19 cellular contexts compared by ENCODE assay signal in the genomic region with DNA sequence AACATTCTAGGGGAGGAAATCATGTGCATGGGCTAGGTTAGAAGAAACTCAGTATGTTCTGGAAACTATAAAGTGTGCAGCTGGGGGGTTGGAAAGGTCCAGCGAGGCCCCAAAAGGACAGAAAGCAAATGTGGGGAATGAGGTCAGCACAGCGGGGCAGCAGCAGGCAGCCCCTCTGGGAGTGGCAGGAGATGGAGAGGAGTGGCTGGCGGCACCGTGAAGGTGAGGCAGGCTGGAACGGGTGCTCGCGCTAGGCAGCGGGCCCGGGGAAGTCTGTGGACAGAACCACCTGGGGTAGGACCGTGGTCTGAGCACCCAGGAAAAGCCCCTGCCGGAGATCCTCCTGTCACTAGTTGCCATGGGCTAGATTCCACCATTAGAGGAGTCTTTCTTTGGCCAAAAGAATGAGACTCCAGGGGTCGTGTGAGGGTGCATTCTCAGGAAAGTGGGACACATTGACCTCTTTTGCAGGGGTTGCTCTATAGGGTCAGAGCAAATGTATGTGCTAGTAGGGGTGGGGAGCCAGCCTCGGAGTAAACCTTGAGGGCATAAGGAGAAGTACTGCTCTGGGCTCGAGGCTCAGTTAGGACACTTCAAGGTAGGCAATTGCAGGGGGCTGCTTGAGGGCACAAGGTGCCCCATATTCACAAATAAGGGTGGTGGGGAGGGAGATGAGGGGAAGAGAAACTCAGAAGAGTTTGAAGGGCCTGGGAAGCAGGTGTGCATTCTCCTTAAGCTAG.
DNase-seq lines count a peak whose midpoint lies in the region; ATAC-seq, FAIRE-seq and TF ChIP-seq lines count a peak whose summit lies in the region.
"Had no signal": no experiment of that assay in that cellular context is flagged by ENCODE, and none has a peak within 500 bp of the region (broad histone marks: within the 10 kb centered on the region; RNA-seq: fewer than 3 reads in every experiment).

No MANE protein-coding gene starts in this region.

- H3K4me3 Mint-ChIP-seq in astrocyte (ENCODE audit: unreplicated experiment) = no peak overlapping the region
- H3K4me3 Mint-ChIP-seq: activated CD4-positive, alpha-beta T cell treated with anti-CD3 and anti-CD28 coated beads, Interleukin-2, amount 10 ng/mL, durations not matched to agents 7 days and 5 days; brain; endodermal cell had no signal

- no peaks in the 10 kb centered on the region for H3K9me3 Mint-ChIP-seq in activated naive CD4-positive, alpha-beta T cell treated with anti-CD3 and anti-CD28 coated beads, Interleukin-2, amount 50 U/mL, for 72 hours
- no peaks in the 10 kb centered on the region for H3K9me3 Mint-ChIP-seq in astrocyte (ENCODE audit: unreplicated experiment)
- H3K9me3 Mint-ChIP-seq: activated CD4-positive, alpha-beta T cell treated with anti-CD3 and anti-CD28 coated beads, Interleukin-2, amount 10 ng/mL, durations not matched to agents 7 days and 5 days; brain; endodermal cell had no signal

- H3K27ac ChIP-seq in astrocyte (ENCODE audit: low read depth, low read length) = no peak overlapping the region
- no peak overlapping the region for H3K27ac ChIP-seq in mesenchymal stem cell (ENCODE audit: low read length, poor library complexity, severe bottlenecking)
- peak overlapping the region; percentile 63 for H3K27ac ChIP-seq in upper lobe of right lung
- H3K27ac ChIP-seq: neutrophil, Peyer's patch, SJSA1, uterus had no signal

- H3K4ac ChIP-seq in mesenchymal stem cell (ENCODE audit: low read depth in 1 of 2, low read length in 2 of 2) = no peak overlapping the region

- peaks cover 12% of the 10 kb centered on the region for H3K27me3 Mint-ChIP-seq in astrocyte (ENCODE audit: low read depth, unreplicated experiment)
- H3K27me3 Mint-ChIP-seq: activated CD4-positive, alpha-beta T cell treated with anti-CD3 and anti-CD28 coated beads, Interleukin-2, amount 10 ng/mL, durations not matched to agents 7 days and 5 days had no signal

- H3K36me3 ChIP-seq in astrocyte (ENCODE audit: insufficient read depth, low read length) = no peaks in the 10 kb centered on the region
- H3K36me3 ChIP-seq in mesenchymal stem cell (ENCODE audit: control insufficient read depth in 1 of 2, insufficient read depth in 2 of 2, low read depth in 1 of 2, low read length in 2 of 2) = peaks cover 0 to 41% of the 10 kb centered on the region in 2 experiments
- peaks cover 19% of the 10 kb centered on the region for H3K36me3 ChIP-seq in upper lobe of right lung
- H3K36me3 ChIP-seq: neutrophil, uterus had no signal

- no peaks in the 10 kb centered on the region for H4K20me1 ChIP-seq in astrocyte (ENCODE audit: insufficient read depth, low read length)

- H3K79me1 ChIP-seq in mesenchymal stem cell (replicated peaks; ENCODE audit: low read length, poor library complexity, severe bottlenecking) = no peaks in the 10 kb centered on the region

- no peak for DNase-seq in activated naive CD4-positive, alpha-beta T cell treated with anti-CD3 and anti-CD28 coated beads, Interleukin-2, amount 50 U/mL, for 72 hours (ENCODE audit: low spot score in 2 of 2)
- DNase-seq in activated naive CD4-positive, alpha-beta T cell treated with Interleukin-2 at 50 U/mL for 16 hours = no peak
- peak; percentile 4 for DNase-seq in astrocyte (ENCODE audit: low read depth)
- DNase-seq in mesenchymal stem cell = peak; percentile 37
- DNase-seq in upper lobe of right lung = no peak
- DNase-seq in UCSD-AML1 (lab: John Stamatoyannopoulos, UW; ENCODE audit: unreplicated experiment) = no peak
- DNase-seq in NCI-H748 (lab: John Stamatoyannopoulos, UW; ENCODE audit: unreplicated experiment) = no peak
- DNase-seq in G401 (ENCODE audit: low spot score) = no peak
- DNase-seq: activated CD4-positive, alpha-beta T cell treated with anti-CD3 and anti-CD28 coated beads, Interleukin-2, amount 10 ng/mL, durations not matched to agents 7 days and 5 days; C1 segment of cervical spinal cord; endodermal cell; NCI-H1092 treated with DMSO at 0.1 percent for 48 hours; Peyer's patch; stimulated activated CD4-positive, alpha-beta T cell treated with anti-CD3 and anti-CD28 coated beads, Interleukin-4, amount 100 ng/mL, for 24 hours; uterus had no signal

- H3K4me3 ChIP-seq in astrocyte (ENCODE audit: insufficient read depth, low read depth, low read length) = no peak overlapping the region
- H3K4me3 ChIP-seq in mesenchymal stem cell (ENCODE audit: insufficient read depth in 1 of 2, low read depth in 1 of 2, low read length in 2 of 2) = peak overlapping the region in 1 of 2 experiments; percentile 20
- H3K4me3 ChIP-seq in upper lobe of right lung = no peak overlapping the region
- H3K4me3 ChIP-seq: Peyer's patch, SJSA1, uterus had no signal

- H2AFZ ChIP-seq in astrocyte (ENCODE audit: low read depth, low read length) = no peak overlapping the region
- H2AFZ ChIP-seq in mesenchymal stem cell (ENCODE audit: low read depth, low read length) = no peak overlapping the region

- H2BK12ac ChIP-seq in mesenchymal stem cell (ENCODE audit: low read length in 2 of 2) = no peak overlapping the region

- no peak for ATAC-seq in activated naive CD4-positive, alpha-beta T cell treated with anti-CD3 and anti-CD28 coated beads, Interleukin-2, amount 50 U/mL, for 72 hours
- peak; percentile 25 for ATAC-seq in upper lobe of right lung

- in situ Hi-C loops in G401 (cut with HindIII; ENCODE audit: low sequenced_read_pairs) = no loop called here

- H3K4me2 ChIP-seq in astrocyte (ENCODE audit: low read length) = no peak overlapping the region
- no peak overlapping the region for H3K4me2 ChIP-seq in mesenchymal stem cell (ENCODE audit: low read length, poor library complexity, severe bottlenecking)

- H4K8ac ChIP-seq in mesenchymal stem cell (ENCODE audit: low read length) = peak overlapping the region; percentile 69

- peak overlapping the region in 1 of 2 experiments; percentile 73 for H3K18ac ChIP-seq in mesenchymal stem cell (ENCODE audit: low read depth in 1 of 2, low read length in 2 of 2)

- H2BK15ac ChIP-seq in mesenchymal stem cell (ENCODE audit: low read depth, poor library complexity, severe bottlenecking) = no peak overlapping the region

- intact Hi-C loops in upper lobe of right lung (cut with DNase I) = no loop called here

- no peak overlapping the region for H3K9ac ChIP-seq in astrocyte (ENCODE audit: low read length)
- H3K9ac ChIP-seq in mesenchymal stem cell (ENCODE audit: low read length) = no peak overlapping the region

- H3K23ac ChIP-seq in mesenchymal stem cell (ENCODE audit: low read length in 2 of 2) = no peak overlapping the region

- peak overlapping the region in 1 of 2 experiments; percentile 15 for H3K14ac ChIP-seq in mesenchymal stem cell (ENCODE audit: low read length in 2 of 2)

- H2BK5ac ChIP-seq in mesenchymal stem cell (ENCODE audit: low read depth, low read length, poor library complexity, severe bottlenecking) = no peak overlapping the region

- no peak overlapping the region for H4K91ac ChIP-seq in mesenchymal stem cell (ENCODE audit: low read length)

- peak overlapping the region; percentile 3 to 16 for H3K27ac Mint-ChIP-seq in activated naive CD4-positive, alpha-beta T cell treated with anti-CD3 and anti-CD28 coated beads, Interleukin-2, amount 50 U/mL, for 72 hours
- H3K27ac Mint-ChIP-seq in astrocyte (ENCODE audit: unreplicated experiment) = no peak overlapping the region
- H3K27ac Mint-ChIP-seq: activated CD4-positive, alpha-beta T cell treated with anti-CD3 and anti-CD28 coated beads, Interleukin-2, amount 10 ng/mL, durations not matched to agents 7 days and 5 days; endodermal cell had no signal

- peak overlapping the region; percentile 46 for H2AK5ac ChIP-seq in mesenchymal stem cell (ENCODE audit: low read length, severe bottlenecking)

- 95% methylated on average over 14 of the region's 14 CpGs for WGBS in mesenchymal stem cell

- H3K79me2 ChIP-seq in astrocyte (ENCODE audit: insufficient read depth, low read length) = no peaks in the 10 kb centered on the region

- no peaks in the 10 kb centered on the region for H3K4me1 Mint-ChIP-seq in astrocyte (ENCODE audit: low read depth, unreplicated experiment)
- H3K4me1 Mint-ChIP-seq: endodermal cell had no signal

- TF ChIP-seq CTCF in astrocyte (IDR thresholded peaks at IDR 0.05; ENCODE audit: insufficient read depth, low read depth, low read length) (no peak), upper lobe of right lung (IDR thresholded peaks at IDR 0.05) (no peak)

- H3K4me1 ChIP-seq in astrocyte (ENCODE audit: insufficient read depth, low read length) (no peaks in the 10 kb centered on the region), mesenchymal stem cell (ENCODE audit: control insufficient read depth, insufficient read depth, low read depth, low read length) (peaks cover 3% of the 10 kb centered on the region), upper lobe of right lung (peaks cover 11% of the 10 kb centered on the region)
- H3K4me1 ChIP-seq: Peyer's patch, SJSA1, uterus had no signal

- H3K36me3 Mint-ChIP-seq in activated naive CD4-positive, alpha-beta T cell treated with anti-CD3 and anti-CD28 coated beads, Interleukin-2, amount 50 U/mL, for 72 hours = no peaks in the 10 kb centered on the region
- peaks cover 4% of the 10 kb centered on the region for H3K36me3 Mint-ChIP-seq in astrocyte (ENCODE audit: low read depth, unreplicated experiment)
- H3K36me3 Mint-ChIP-seq: brain had no signal

- H3K9me3 ChIP-seq in astrocyte (ENCODE audit: insufficient read depth, low read depth, low read length) (no peaks in the 10 kb centered on the region), mesenchymal stem cell (ENCODE audit: control insufficient read depth, low read length) (no peaks in the 10 kb centered on the region), upper lobe of right lung (no peaks in the 10 kb centered on the region)
- H3K9me3 ChIP-seq: neutrophil, Peyer's patch, SJSA1, uterus had no signal

- no peak overlapping the region for H2BK120ac ChIP-seq in mesenchymal stem cell (ENCODE audit: low read depth, low read length)

- no peak for FAIRE-seq in astrocyte (lab: Jason Lieb, UNC)
- FAIRE-seq: colon had no signal

- H3K27me3 ChIP-seq in astrocyte (ENCODE audit: insufficient read depth, low read length) (no peaks in the 10 kb centered on the region), mesenchymal stem cell (ENCODE audit: control insufficient read depth in 1 of 2, insufficient read depth in 1 of 2, low read length in 2 of 2) (no peaks in the 10 kb centered on the region), upper lobe of right lung (no peaks in the 10 kb centered on the region)
- H3K27me3 ChIP-seq: Peyer's patch, SJSA1, uterus had no signal

Comparison
In these comparisons a context has a peak if more than half of its experiments do, and no peak if none do; other contexts are left out.
1. DNase-seq: peak in astrocyte (single experiment) and mesenchymal stem cell (single experiment); none in activated naive CD4-positive, alpha-beta T cell treated with anti-CD3 and anti-CD28 coated beads, Interleukin-2, amount 50 U/mL, for 72 hours (0 of 2), activated naive CD4-positive, alpha-beta T cell treated with Interleukin-2 at 50 U/mL for 16 hours (single experiment), upper lobe of right lung (single experiment), UCSD-AML1 (single experiment), NCI-H748 (single experiment) and G401 (single experiment).